In the genomic region with DNA sequence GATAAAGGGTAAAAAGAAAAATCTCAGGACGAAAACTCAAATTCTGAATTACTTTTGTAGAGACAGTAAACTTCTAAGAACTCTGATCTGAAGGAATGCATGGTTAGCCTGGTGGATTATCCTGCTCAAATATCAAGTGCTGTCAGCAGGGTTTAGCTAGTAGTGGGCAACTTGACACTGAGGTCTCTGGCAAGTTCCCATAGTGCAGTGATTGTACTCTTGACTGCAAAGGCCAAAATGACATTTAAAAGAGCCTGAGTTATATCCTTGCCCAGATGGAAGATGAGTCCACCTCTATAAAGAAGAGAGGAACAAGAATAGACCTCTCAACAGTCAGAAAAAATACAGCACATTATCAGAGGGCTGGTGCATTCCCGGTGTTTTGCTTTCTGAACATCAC, we compare ENCODE assay signal across 12 cellular contexts.
DNase-seq lines count a peak whose midpoint lies in the region; ATAC-seq and TF ChIP-seq lines count a peak whose summit lies in the region.
"Had no signal": no experiment of that assay in that cellular context is flagged by ENCODE, and none has a peak within 500 bp of the region (broad histone marks: within the 10 kb centered on the region; RNA-seq: fewer than 3 reads in every experiment).

No MANE protein-coding gene starts in this region.

- TF ChIP-seq CTCF in right atrium auricular region (IDR thresholded peaks at IDR 0.05) = no peak
- no peak for TF ChIP-seq CTCF in esophagus muscularis mucosa (IDR thresholded peaks at IDR 0.05)
- TF ChIP-seq CTCF in psoas muscle (IDR thresholded peaks at IDR 0.05) = no peak

- H3K4me3 ChIP-seq in right atrium auricular region (no peak overlapping the region), esophagus muscularis mucosa (no peak overlapping the region), psoas muscle (no peak overlapping the region)
- H3K4me3 ChIP-seq: BLaER1 treated with 17β-estradiol and CSF1 and Interleukin-3, amounts not matched to agents 10 nM and 100 nM; HAP-1 had no signal

- peak; percentile 35 to 38 for ATAC-seq in left cardiac atrium
- peak; percentile 59 to 77 (median 70) for ATAC-seq in psoas muscle
- no peak for ATAC-seq in GM21576 (IDR thresholded peaks at IDR 0.05; ENCODE audit: unreplicated experiment)
- ATAC-seq: CD8-positive, alpha-beta T cell had no signal

- H3K27me3 ChIP-seq in right atrium auricular region (no peaks in the 10 kb centered on the region), esophagus muscularis mucosa (no peaks in the 10 kb centered on the region), psoas muscle (ENCODE audit: insufficient read depth in 3 of 3, low read length in 2 of 3) (no peaks in the 10 kb centered on the region)
- H3K27me3 ChIP-seq: BLaER1 treated with 17β-estradiol and CSF1 and Interleukin-3, amounts not matched to agents 10 nM and 100 nM had no signal

- intact Hi-C loops in left cardiac atrium (cut with DNase I) = no loop called here
- intact Hi-C loops in esophagus muscularis mucosa (cut with DNase I) = loop anchor here (10.0 kb wide), 1 partner anchor 102 kb away; no protein-coding TSS in a partner anchor
- intact Hi-C loops in psoas muscle (cut with DNase I) = no loop called here

- H3K4me1 ChIP-seq in right atrium auricular region (peaks cover 0 to 21% of the 10 kb centered on the region in 2 donors), esophagus muscularis mucosa (peaks cover 0 to 21% (median 4%) of the 10 kb centered on the region in 4 donors), psoas muscle (peaks cover 21% of the 10 kb centered on the region)
- H3K4me1 ChIP-seq: HAP-1 had no signal

- no peaks in the 10 kb centered on the region for H3K9me3 ChIP-seq in right atrium auricular region
- no peaks in the 10 kb centered on the region for H3K9me3 ChIP-seq in esophagus muscularis mucosa
- H3K9me3 ChIP-seq in psoas muscle = no peaks in the 10 kb centered on the region
- H3K9me3 ChIP-seq: BLaER1 treated with 17β-estradiol and CSF1 and Interleukin-3, amounts not matched to agents 10 nM and 100 nM; HAP-1 had no signal

- TF ChIP-seq EP300 in esophagus muscularis mucosa (IDR thresholded peaks at IDR 0.05) = no peak

- DNase-seq in left cardiac atrium (no peak), right atrium auricular region (ENCODE audit: low spot score) (no peak), esophagus muscularis mucosa (ENCODE audit: extremely low spot score) (peak; percentile 17), psoas muscle (no peak)
- DNase-seq in activated T-cell treated with anti-CD3 and anti-CD28 coated beads, Interleukin-2, amount 50 U/mL, for 48 hours = no peak
- DNase-seq: Calu3; CD8-positive, alpha-beta T cell; DMS79 treated with DMSO at 0.1 percent for 48 hours; GF-D8 had no signal

- H3K36me3 ChIP-seq in right atrium auricular region (no peaks in the 10 kb centered on the region), esophagus muscularis mucosa (peaks cover 0 to 38% (median 4%) of the 10 kb centered on the region in 4 donors), psoas muscle (ENCODE audit: insufficient read depth in 1 of 2, low read depth in 1 of 2) (peaks cover 3 to 34% of the 10 kb centered on the region in 2 donors)
- H3K36me3 ChIP-seq: HAP-1 had no signal

- 96% methylated on average over 2 of the region's 2 CpGs for WGBS in esophagus muscularis mucosa
- 27 to 48% (median 36%) methylated on average over 2 of the region's 2 CpGs for WGBS in psoas muscle, 3 donors

- TF ChIP-seq POLR2A in esophagus muscularis mucosa (IDR thresholded peaks at IDR 0.05; ENCODE audit: low read depth) = no peak

- H3K27ac ChIP-seq in right atrium auricular region (no peak overlapping the region), esophagus muscularis mucosa (replicated peaks in 1 of 4) (no peak overlapping the region), psoas muscle (no peak overlapping the region)
- H3K27ac ChIP-seq: BLaER1 treated with 17β-estradiol and CSF1 and Interleukin-3, amounts not matched to agents 10 nM and 100 nM had no signal
